19 cellular contexts compared by ENCODE assay signal in genomic region chr17:76274559-76274956, GRCh38. TPM values are rescaled to one million over a fixed set of nuclear protein-coding genes. Genes with fewer than 3 reads are reported as not detected.
A peak's percentile ranks its signal among the peaks of the same experiment; 100 is the strongest.
DNase-seq lines count a peak whose midpoint lies in the region; ATAC-seq and TF ChIP-seq lines count a peak whose summit lies in the region.
"Had no signal": no experiment of that assay in that cellular context is flagged by ENCODE, and none has a peak within 500 bp of the region (broad histone marks: within the 10 kb centered on the region; RNA-seq: fewer than 3 reads in every experiment).

No MANE protein-coding gene starts in this region.

- H3K4me1 ChIP-seq in BLaER1 = peaks cover 71% of the 10 kb centered on the region

- peaks cover 18% of the 10 kb centered on the region for H3K36me3 Mint-ChIP-seq in CD4-positive, alpha-beta T cell (ENCODE audit: low read depth)
- peaks cover 27% of the 10 kb centered on the region for H3K36me3 Mint-ChIP-seq in activated CD4-positive, alpha-beta memory T cell treated with anti-CD3 and anti-CD28 coated beads, Interleukin-2, amount 10 ng/mL, durations not matched to agents 7 days and 5 days (ENCODE audit: low read depth)
- H3K36me3 Mint-ChIP-seq in naive B cell (no peaks in the 10 kb centered on the region), mesothelial cell of epicardium (no peaks in the 10 kb centered on the region)

- intact Hi-C loops in CD4-positive, alpha-beta T cell (cut with DNase I, micrococcal nuclease) = no loop called here

- no peak overlapping the region for H3K4me3 Mint-ChIP-seq in CD4-positive, alpha-beta T cell
- no peak overlapping the region for H3K4me3 Mint-ChIP-seq in activated CD4-positive, alpha-beta memory T cell treated with anti-CD3 and anti-CD28 coated beads, Interleukin-2, amount 10 ng/mL, durations not matched to agents 7 days and 5 days
- H3K4me3 Mint-ChIP-seq in naive B cell (peak overlapping the region in 5 of 8 donors; percentile 30 to 68 (median 51)), mesothelial cell of epicardium (no peak overlapping the region)
- H3K4me3 Mint-ChIP-seq: dendritic cell treated with granulocyte-macrophage colony-stimulating factor and Interleukin-4, amounts not matched to agents 40 ng/mL and 50 ng/mL, for 4 days; neural crest cell had no signal

- no peaks in the 10 kb centered on the region for H3K27me3 ChIP-seq in BLaER1
- H3K27me3 ChIP-seq in CD4-positive, alpha-beta T cell (ENCODE audit: control insufficient read depth, insufficient read depth, low read length) = no peaks in the 10 kb centered on the region
- H3K27me3 ChIP-seq: esophagus squamous epithelium had no signal

- no peak overlapping the region for H3K4me2 ChIP-seq in BLaER1

- CTCF ChIA-PET in CD4-positive, alpha-beta T cell (lab: Charles Lee) = interaction anchor here (2.0 to 3.1 kb wide), 2 partner anchors 95 to 153 kb away, joined by 6 to 25 read pairs; no protein-coding TSS in a partner anchor
- CTCF ChIA-PET in activated CD4-positive, alpha-beta memory T cell treated with anti-CD3 and anti-CD28 coated beads, Interleukin-2, amount 10 ng/mL, durations not matched to agents 7 days and 5 days (lab: Charles Lee) = interaction anchor here (0.8 to 2.3 kb wide), 7 partner anchors 27 to 260 kb away, joined by 3 to 10 read pairs (median 6); no protein-coding TSS in a partner anchor

- peaks cover 32% of the 10 kb centered on the region for H4K20me1 ChIP-seq in BLaER1

- no peak for ATAC-seq in CD4-positive, alpha-beta T cell (ENCODE audit: poor library complexity)
- no peak for ATAC-seq in naive B cell (ENCODE audit: low read depth in 2 of 2)
- no peak for ATAC-seq in HG02981 (IDR thresholded peaks at IDR 0.05; ENCODE audit: unreplicated experiment)
- ATAC-seq: sciatic nerve had no signal

- H3K27me3 Mint-ChIP-seq in CD4-positive, alpha-beta T cell = no peaks in the 10 kb centered on the region
- H3K27me3 Mint-ChIP-seq in activated CD4-positive, alpha-beta memory T cell treated with anti-CD3 and anti-CD28 coated beads, Interleukin-2, amount 10 ng/mL, durations not matched to agents 7 days and 5 days = no peaks in the 10 kb centered on the region
- no peaks in the 10 kb centered on the region for H3K27me3 Mint-ChIP-seq in naive B cell
- no peaks in the 10 kb centered on the region for H3K27me3 Mint-ChIP-seq in mesothelial cell of epicardium (ENCODE audit: low read depth)

- no peak overlapping the region for H3K4me3 ChIP-seq in BLaER1
- H3K4me3 ChIP-seq: esophagus squamous epithelium, GM23248 had no signal

- no peak for DNase-seq in CD4-positive, alpha-beta T cell
- peak; percentile 26 for DNase-seq in activated CD4-positive, alpha-beta memory T cell treated with anti-CD3 and anti-CD28 coated beads, Interleukin-2, amount 10 ng/mL, durations not matched to agents 7 days and 5 days
- DNase-seq in naive B cell (no peak), SIG-M5 treated with dmso at 0.1 percent for 504 hours (lab: John Stamatoyannopoulos, UW; ENCODE audit: unreplicated experiment) (no peak), mesothelial cell of epicardium (ENCODE audit: low spot score in 2 of 2, unreplicated experiment in 2 of 2) (no peak), middle frontal gyrus (ENCODE audit: extremely low spot score, low spot score) (no peak)
- DNase-seq: aorta; esophagus squamous epithelium; GM23248; KBM-7; left cardiac atrium; NCI-H1694; NCI-H774; stimulated activated naive CD4-positive, alpha-beta T cell treated with Interleukin-2 at 50 U/mL for 16 hours had no signal

- H3K9me3 ChIP-seq in BLaER1 = no peaks in the 10 kb centered on the region
- no peaks in the 10 kb centered on the region for H3K9me3 ChIP-seq in CD4-positive, alpha-beta T cell (ENCODE audit: control insufficient read depth, low read length)
- H3K9me3 ChIP-seq: esophagus squamous epithelium had no signal

- no peaks in the 10 kb centered on the region for H3K9me3 Mint-ChIP-seq in CD4-positive, alpha-beta T cell
- H3K9me3 Mint-ChIP-seq in activated CD4-positive, alpha-beta memory T cell treated with anti-CD3 and anti-CD28 coated beads, Interleukin-2, amount 10 ng/mL, durations not matched to agents 7 days and 5 days = no peaks in the 10 kb centered on the region
- H3K9me3 Mint-ChIP-seq in naive B cell = no peaks in the 10 kb centered on the region
- H3K9me3 Mint-ChIP-seq in mesothelial cell of epicardium = no peaks in the 10 kb centered on the region
- H3K9me3 Mint-ChIP-seq: dendritic cell treated with granulocyte-macrophage colony-stimulating factor and Interleukin-4, amounts not matched to agents 40 ng/mL and 50 ng/mL, for 4 days; neural crest cell had no signal

- no peak overlapping the region for H3K9ac ChIP-seq in BLaER1
- H3K9ac ChIP-seq: GM23248 had no signal

- peak overlapping the region; percentile 79 for H3K27ac Mint-ChIP-seq in CD4-positive, alpha-beta T cell
- peak overlapping the region; percentile 93 for H3K27ac Mint-ChIP-seq in activated CD4-positive, alpha-beta memory T cell treated with anti-CD3 and anti-CD28 coated beads, Interleukin-2, amount 10 ng/mL, durations not matched to agents 7 days and 5 days
- peak overlapping the region; percentile 88 to 100 (median 98) for H3K27ac Mint-ChIP-seq in naive B cell
- H3K27ac Mint-ChIP-seq in mesothelial cell of epicardium = no peak overlapping the region
- H3K27ac Mint-ChIP-seq: dendritic cell treated with granulocyte-macrophage colony-stimulating factor and Interleukin-4, amounts not matched to agents 40 ng/mL and 50 ng/mL, for 4 days had no signal

- H3K27ac ChIP-seq in BLaER1 = peak overlapping the region; percentile 65; the same call in 1 of the 2 replicates
- no peak overlapping the region for H3K27ac ChIP-seq in CD4-positive, alpha-beta T cell (ENCODE audit: low read depth, low read length)
- H3K27ac ChIP-seq: GM23248 had no signal

- TF ChIP-seq CTCF in CD4-positive, alpha-beta T cell (IDR thresholded peaks at IDR 0.05) = no peak
- no peak for TF ChIP-seq CTCF in mesothelial cell of epicardium (IDR thresholded peaks at IDR 0.05; ENCODE audit: unreplicated experiment)

- POLR2A ChIA-PET in CD4-positive, alpha-beta T cell (lab: Charles Lee) = interaction anchor here (0.9 to 14.0 kb wide), 14 partner anchors 10 to 171 kb away, joined by 3 to 394 read pairs (median 6); partner anchors contain the start of genes EXOC7, FOXJ1, RNF157 and SPHK1
- POLR2A ChIA-PET in activated CD4-positive, alpha-beta memory T cell treated with anti-CD3 and anti-CD28 coated beads, Interleukin-2, amount 10 ng/mL, durations not matched to agents 7 days and 5 days (lab: Charles Lee) = interaction anchor here (1.1 to 22.6 kb wide), 10 partner anchors 15 to 203 kb away, joined by 3 to 1335 read pairs (median 105); partner anchors contain the start of genes EXOC7, FOXJ1, RNF157 and UBALD2

- H3K36me3 ChIP-seq in BLaER1 = peaks cover 16% of the 10 kb centered on the region

- H3K4me1 Mint-ChIP-seq in CD4-positive, alpha-beta T cell (ENCODE audit: low read depth) = peaks cover 47% of the 10 kb centered on the region
- peaks cover 49% of the 10 kb centered on the region for H3K4me1 Mint-ChIP-seq in activated CD4-positive, alpha-beta memory T cell treated with anti-CD3 and anti-CD28 coated beads, Interleukin-2, amount 10 ng/mL, durations not matched to agents 7 days and 5 days
- peaks cover 39 to 73% (median 56%) of the 10 kb centered on the region in 3 donors for H3K4me1 Mint-ChIP-seq in naive B cell
- peaks cover 14% of the 10 kb centered on the region for H3K4me1 Mint-ChIP-seq in mesothelial cell of epicardium

RNA-seq across cellular contexts. Expression of gene UBALD2, which starts 9.4 kb away (rescaled TPM):
- 100 to 1,000 TPM; 253 to 265 TPM for total RNA-seq in CD4-positive, alpha-beta T cell
- 100 to 1,000 TPM; 524 to 546 TPM for total RNA-seq in activated CD4-positive, alpha-beta memory T cell treated with anti-CD3 and anti-CD28 coated beads, Interleukin-2, amount 10 ng/mL, durations not matched to agents 7 days and 5 days
- polyA plus RNA-seq in naive B cell (ENCODE audit: low read depth in 6 of 6) = 1 to 10 TPM; 2.5 to 6.2 (median 4.6) TPM
- 25.3 to 26.4 TPM (median 25.7 TPM) in 3 replicates for total RNA-seq in mesothelial cell of epicardium

RNA-seq across cellular contexts. Expression of gene QRICH2, which starts 33.5 kb away (rescaled TPM):
- 1 to 10 TPM; 1.8 to 2.1 TPM for total RNA-seq in CD4-positive, alpha-beta T cell
- 1 to 10 TPM; 1.4 to 1.9 TPM for total RNA-seq in activated CD4-positive, alpha-beta memory T cell treated with anti-CD3 and anti-CD28 coated beads, Interleukin-2, amount 10 ng/mL, durations not matched to agents 7 days and 5 days
- under 1 TPM in 2 of 6 donors, not detected in 4; 0.20 to 0.38 TPM for polyA plus RNA-seq in naive B cell (ENCODE audit: low read depth in 6 of 6)
- total RNA-seq in mesothelial cell of epicardium = 7.2 to 8.6 TPM (median 7.7 TPM) in 3 replicates

RNA-seq across cellular contexts. Expression of gene RNF157, which starts 34.3 kb away (rescaled TPM):
- 10 to 100 TPM; 18.5 to 21.1 TPM for total RNA-seq in CD4-positive, alpha-beta T cell
- 10 to 100 TPM; 79.8 to 83.9 TPM for total RNA-seq in activated CD4-positive, alpha-beta memory T cell treated with anti-CD3 and anti-CD28 coated beads, Interleukin-2, amount 10 ng/mL, durations not matched to agents 7 days and 5 days
- polyA plus RNA-seq in naive B cell (ENCODE audit: low read depth in 6 of 6) = under 1 TPM in 5 of 6 donors, not detected in 1; 0.09 to 0.71 (median 0.22) TPM
- 6.8 to 8.0 TPM (median 7.8 TPM) in 3 replicates for total RNA-seq in mesothelial cell of epicardium

Comparison
In these comparisons a context has a peak if more than half of its experiments do, and no peak if none do; other contexts are left out.
1. H3K4me3 Mint-ChIP-seq: peak in naive B cell (5 of 8); none in CD4-positive, alpha-beta T cell (single experiment), activated CD4-positive, alpha-beta memory T cell treated with anti-CD3 and anti-CD28 coated beads, Interleukin-2, amount 10 ng/mL, durations not matched to agents 7 days and 5 days (single experiment) and mesothelial cell of epicardium (single experiment).